ENCODE assay signal across 1 cellular context in genomic region chr1:197468581-197469175, GRCh38.
TF ChIP-seq lines count a peak whose summit lies in the region.

No MANE protein-coding gene starts in this region.

TF ChIP-seq in GM23338, 12 proteins besides CTCF, POLR2A, EP300 and RAD21 (continued from another document):
- TF ChIP-seq, protein P1, sequence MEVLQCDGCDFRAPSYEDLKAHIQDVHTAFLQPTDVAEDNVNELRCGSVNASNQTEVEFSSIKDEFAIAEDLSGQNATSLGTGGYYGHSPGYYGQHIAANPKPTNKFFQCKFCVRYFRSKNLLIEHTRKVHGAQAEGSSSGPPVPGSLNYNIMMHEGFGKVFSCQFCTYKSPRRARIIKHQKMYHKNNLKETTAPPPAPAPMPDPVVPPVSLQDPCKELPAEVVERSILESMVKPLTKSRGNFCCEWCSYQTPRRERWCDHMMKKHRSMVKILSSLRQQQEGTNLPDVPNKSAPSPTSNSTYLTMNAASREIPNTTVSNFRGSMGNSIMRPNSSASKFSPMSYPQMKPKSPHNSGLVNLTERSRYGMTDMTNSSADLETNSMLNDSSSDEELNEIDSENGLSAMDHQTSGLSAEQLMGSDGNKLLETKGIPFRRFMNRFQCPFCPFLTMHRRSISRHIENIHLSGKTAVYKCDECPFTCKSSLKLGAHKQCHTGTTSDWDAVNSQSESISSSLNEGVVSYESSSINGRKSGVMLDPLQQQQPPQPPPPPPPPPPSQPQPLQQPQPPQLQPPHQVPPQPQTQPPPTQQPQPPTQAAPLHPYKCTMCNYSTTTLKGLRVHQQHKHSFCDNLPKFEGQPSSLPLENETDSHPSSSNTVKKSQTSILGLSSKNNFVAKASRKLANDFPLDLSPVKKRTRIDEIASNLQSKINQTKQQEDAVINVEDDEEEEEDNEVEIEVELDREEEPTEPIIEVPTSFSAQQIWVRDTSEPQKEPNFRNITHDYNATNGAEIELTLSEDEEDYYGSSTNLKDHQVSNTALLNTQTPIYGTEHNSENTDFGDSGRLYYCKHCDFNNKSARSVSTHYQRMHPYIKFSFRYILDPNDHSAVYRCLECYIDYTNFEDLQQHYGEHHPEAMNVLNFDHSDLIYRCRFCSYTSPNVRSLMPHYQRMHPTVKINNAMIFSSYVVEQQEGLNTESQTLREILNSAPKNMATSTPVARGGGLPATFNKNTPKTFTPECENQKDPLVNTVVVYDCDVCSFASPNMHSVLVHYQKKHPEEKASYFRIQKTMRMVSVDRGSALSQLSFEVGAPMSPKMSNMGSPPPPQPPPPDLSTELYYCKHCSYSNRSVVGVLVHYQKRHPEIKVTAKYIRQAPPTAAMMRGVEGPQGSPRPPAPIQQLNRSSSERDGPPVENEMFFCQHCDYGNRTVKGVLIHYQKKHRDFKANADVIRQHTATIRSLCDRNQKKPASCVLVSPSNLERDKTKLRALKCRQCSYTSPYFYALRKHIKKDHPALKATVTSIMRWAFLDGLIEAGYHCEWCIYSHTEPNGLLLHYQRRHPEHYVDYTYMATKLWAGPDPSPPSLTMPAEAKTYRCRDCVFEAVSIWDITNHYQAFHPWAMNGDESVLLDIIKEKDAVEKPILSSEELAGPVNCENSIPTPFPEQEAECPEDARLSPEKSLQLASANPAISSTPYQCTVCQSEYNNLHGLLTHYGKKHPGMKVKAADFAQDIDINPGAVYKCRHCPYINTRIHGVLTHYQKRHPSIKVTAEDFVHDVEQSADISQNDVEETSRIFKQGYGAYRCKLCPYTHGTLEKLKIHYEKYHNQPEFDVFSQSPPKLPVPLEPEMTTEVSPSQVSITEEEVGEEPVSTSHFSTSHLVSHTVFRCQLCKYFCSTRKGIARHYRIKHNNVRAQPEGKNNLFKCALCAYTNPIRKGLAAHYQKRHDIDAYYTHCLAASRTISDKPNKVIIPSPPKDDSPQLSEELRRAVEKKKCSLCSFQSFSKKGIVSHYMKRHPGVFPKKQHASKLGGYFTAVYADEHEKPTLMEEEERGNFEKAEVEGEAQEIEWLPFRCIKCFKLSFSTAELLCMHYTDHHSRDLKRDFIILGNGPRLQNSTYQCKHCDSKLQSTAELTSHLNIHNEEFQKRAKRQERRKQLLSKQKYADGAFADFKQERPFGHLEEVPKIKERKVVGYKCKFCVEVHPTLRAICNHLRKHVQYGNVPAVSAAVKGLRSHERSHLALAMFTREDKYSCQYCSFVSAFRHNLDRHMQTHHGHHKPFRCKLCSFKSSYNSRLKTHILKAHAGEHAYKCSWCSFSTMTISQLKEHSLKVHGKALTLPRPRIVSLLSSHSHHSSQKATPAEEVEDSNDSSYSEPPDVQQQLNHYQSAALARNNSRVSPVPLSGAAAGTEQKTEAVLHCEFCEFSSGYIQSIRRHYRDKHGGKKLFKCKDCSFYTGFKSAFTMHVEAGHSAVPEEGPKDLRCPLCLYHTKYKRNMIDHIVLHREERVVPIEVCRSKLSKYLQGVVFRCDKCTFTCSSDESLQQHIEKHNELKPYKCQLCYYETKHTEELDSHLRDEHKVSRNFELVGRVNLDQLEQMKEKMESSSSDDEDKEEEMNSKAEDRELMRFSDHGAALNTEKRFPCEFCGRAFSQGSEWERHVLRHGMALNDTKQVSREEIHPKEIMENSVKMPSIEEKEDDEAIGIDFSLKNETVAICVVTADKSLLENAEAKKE (CRISPR knock-in tag; IDR thresholded peaks at IDR 0.05): no peak
- no peak for TF ChIP-seq ZNF114 (CRISPR knock-in tag; IDR thresholded peaks at IDR 0.05)
